In genomic region chr17:51372345-51373004, GRCh38 we compare ENCODE assay signal across 8 cellular contexts.
DNase-seq lines count a peak whose midpoint lies in the region; ATAC-seq and TF ChIP-seq lines count a peak whose summit lies in the region.

No MANE protein-coding gene starts in this region.

- H3K4me3 Mint-ChIP-seq in activated T-helper 17 cell treated with anti-CD3 and anti-CD28 coated beads, Interleukin-2, amount 50 U/mL, for 72 hours, result peak overlapping the region; percentile 54
- H3K4me3 Mint-ChIP-seq in mesothelial cell of epicardium, result no peak overlapping the region

- ATAC-seq in activated T-helper 17 cell treated with anti-CD3 and anti-CD28 coated beads, Interleukin-2, amount 50 U/mL, for 72 hours (replicated peaks), result peak; percentile 66

- H3K27ac ChIP-seq in HEK293 (ENCODE audit: extremely low read depth, low read depth, low read length) (no peak overlapping the region), temporal lobe (ENCODE audit: low read depth, low read length) (peak overlapping the region; percentile 96)

- no peaks in the 10 kb centered on the region for H3K9me3 ChIP-seq in HEK293 (ENCODE audit: control insufficient read depth, insufficient read depth, low read depth, low read length)

- H3K4me3 ChIP-seq in HEK293 (ENCODE audit: low read depth, low read length), result no peak overlapping the region; the same call in 1 of the 2 replicates

- POLR2A ChIA-PET in HEK293 (lab: Yijun Ruan, JAX), result no interaction called here

- no peaks in the 10 kb centered on the region for H3K36me3 ChIP-seq in HEK293 (ENCODE audit: control insufficient read depth in 2 of 2, insufficient read depth in 1 of 2, low read length in 2 of 2)

- H3K9me3 Mint-ChIP-seq in activated T-helper 17 cell treated with anti-CD3 and anti-CD28 coated beads, Interleukin-2, amount 50 U/mL, for 72 hours, result no peaks in the 10 kb centered on the region
- H3K9me3 Mint-ChIP-seq in mesothelial cell of epicardium, result no peaks in the 10 kb centered on the region

- peak; percentile 13 for DNase-seq in stimulated activated CD4-positive, alpha-beta T cell treated with anti-CD3 and anti-CD28 coated beads, Interleukin-4, amount 100 ng/mL, for 24 hours
- DNase-seq in stimulated activated CD4-positive, alpha-beta T cell treated with anti-CD3 and anti-CD28 coated beads, Interleukin-1b, Interleukin-23, amount 100 ng/mL, for 48 hours, result no peak
- DNase-seq in MV-4-11 (lab: John Stamatoyannopoulos, UW) (peak; percentile 98), hypothalamus (lab: John Stamatoyannopoulos, UW) (peak in 41 of 51 donors; percentile 13 to 91 (median 61)), mesothelial cell of epicardium (ENCODE audit: low spot score in 2 of 2, unreplicated experiment in 2 of 2) (no peak)

- H3K27ac Mint-ChIP-seq in activated T-helper 17 cell treated with anti-CD3 and anti-CD28 coated beads, Interleukin-2, amount 50 U/mL, for 72 hours, result peak overlapping the region; percentile 18
- no peak overlapping the region for H3K27ac Mint-ChIP-seq in mesothelial cell of epicardium

- H3K36me3 Mint-ChIP-seq in activated T-helper 17 cell treated with anti-CD3 and anti-CD28 coated beads, Interleukin-2, amount 50 U/mL, for 72 hours (ENCODE audit: low read depth), result no peaks in the 10 kb centered on the region
- no peaks in the 10 kb centered on the region for H3K36me3 Mint-ChIP-seq in mesothelial cell of epicardium

- H3K4me1 ChIP-seq in HEK293 (ENCODE audit: control insufficient read depth, insufficient read depth, low read length), result no peaks in the 10 kb centered on the region

- peaks cover 7% of the 10 kb centered on the region for H3K4me1 Mint-ChIP-seq in activated T-helper 17 cell treated with anti-CD3 and anti-CD28 coated beads, Interleukin-2, amount 50 U/mL, for 72 hours
- no peaks in the 10 kb centered on the region for H3K4me1 Mint-ChIP-seq in mesothelial cell of epicardium

- TF ChIP-seq CTCF in HEK293 (tag by site-specific recombination; IDR thresholded peaks at IDR 0.05) (no peak), mesothelial cell of epicardium (IDR thresholded peaks at IDR 0.05; ENCODE audit: unreplicated experiment) (no peak)

- no peaks in the 10 kb centered on the region for H3K27me3 Mint-ChIP-seq in activated T-helper 17 cell treated with anti-CD3 and anti-CD28 coated beads, Interleukin-2, amount 50 U/mL, for 72 hours
- H3K27me3 Mint-ChIP-seq in mesothelial cell of epicardium (ENCODE audit: low read depth), result peaks cover 35% of the 10 kb centered on the region

- CTCF ChIA-PET in HEK293 (lab: Yijun Ruan, JAX), result interaction anchor here (0.6 to 5.2 kb wide), 49 partner anchors 9 to 835 kb away, joined by 3 to 31 read pairs (median 4); no protein-coding TSS in a partner anchor

TF ChIP-seq in HEK293, 187 proteins besides CTCF, POLR2A, EP300 and RAD21 (continues in another document):
- TF ChIP-seq SCRT2 (tag by site-specific recombination; IDR thresholded peaks at IDR 0.05) (peak; percentile 20; the same call in 1 of the 2 replicates), WT1 (tag by site-specific recombination; IDR thresholded peaks at IDR 0.05) (no peak), ZNF335 (tag by site-specific recombination; conservative IDR thresholded peaks at IDR 0.05) (peak; percentile 38; the same call in 1 of the 2 replicates), ZNF837 (tag by site-specific recombination; IDR thresholded peaks at IDR 0.05) (no peak), PRDM10 (tag by site-specific recombination; IDR thresholded peaks at IDR 0.05) (0 out of 2 replicates have a peak, but pooled peaks have one; percentile 31), REST (tag by site-specific recombination; IDR thresholded peaks at IDR 0.05) (no peak), SETDB1 (IDR thresholded peaks at IDR 0.05; ENCODE audit: insufficient read length, low read length) (peak; percentile 57), ZNF518A (tag by site-specific recombination; conservative IDR thresholded peaks at IDR 0.05; ENCODE audit: low read depth) (0 out of 2 replicates have a peak, but pooled peaks have one; percentile 31), ZBTB7A (tag by site-specific recombination; IDR thresholded peaks at IDR 0.05; ENCODE audit: low read depth) (no peak), SP3 (tag by site-specific recombination; IDR thresholded peaks at IDR 0.05) (0 out of 2 replicates have a peak, but pooled peaks have one; percentile 13)

Comparison
In these comparisons a context has a peak if more than half of its experiments do, and no peak if none do; other contexts are left out.
1. DNase-seq: peak in stimulated activated CD4-positive, alpha-beta T cell treated with anti-CD3 and anti-CD28 coated beads, Interleukin-4, amount 100 ng/mL, for 24 hours (single experiment), MV-4-11 (single experiment) and hypothalamus (41 of 51); none in stimulated activated CD4-positive, alpha-beta T cell treated with anti-CD3 and anti-CD28 coated beads, Interleukin-1b, Interleukin-23, amount 100 ng/mL, for 48 hours (single experiment) and mesothelial cell of epicardium (0 of 2).